Comparison of ENCODE assay signal across 21 cellular contexts in the genomic region with DNA sequence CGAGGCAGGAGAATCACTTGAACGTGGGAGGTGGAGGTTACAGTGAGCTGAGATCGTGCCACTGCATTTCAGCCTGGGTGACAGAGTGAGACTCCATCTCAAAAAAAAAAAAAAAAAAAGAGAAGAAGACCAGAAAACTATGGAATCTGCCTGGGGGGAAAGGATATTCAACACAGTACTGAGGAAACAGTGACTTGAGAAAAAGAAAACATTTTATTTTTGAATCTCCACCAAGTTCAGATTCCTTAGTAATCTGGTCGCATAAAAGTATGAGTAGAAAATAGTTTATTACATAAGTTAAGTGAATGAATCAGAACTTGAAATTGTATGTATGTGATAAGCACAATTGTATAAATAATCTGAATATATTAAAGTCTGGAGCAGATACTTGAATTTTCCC. TPM values are rescaled to one million over a fixed set of nuclear protein-coding genes. Genes with fewer than 3 reads are reported as not detected.
A peak's percentile ranks its signal among the peaks of the same experiment; 100 is the strongest.
DNase-seq lines count a peak whose midpoint lies in the region; TF ChIP-seq lines count a peak whose summit lies in the region.
"Had no signal": no experiment of that assay in that cellular context is flagged by ENCODE, and none has a peak within 500 bp of the region (broad histone marks: within the 10 kb centered on the region; RNA-seq: fewer than 3 reads in every experiment).

No MANE protein-coding gene starts in this region.

- no peak overlapping the region for H3K4me3 ChIP-seq in fibroblast of the aortic adventitia (ENCODE audit: low read depth, low read length)
- H3K4me3 ChIP-seq: A549, BLaER1 had no signal

- TF ChIP-seq CTCF in fibroblast of the aortic adventitia (IDR thresholded peaks at IDR 0.05; ENCODE audit: insufficient read depth, low read length), result no peak

- DNase-seq in EH (ENCODE audit: low read depth) (peak; percentile 60), amniotic stem cell (lab: John Stamatoyannopoulos, UW) (peak; percentile 40), fibroblast of the aortic adventitia (ENCODE audit: low read depth) (peak; percentile 51), OCI-M2 (lab: John Stamatoyannopoulos, UW; ENCODE audit: unreplicated experiment) (no peak), inferior parietal cortex (ENCODE audit: extremely low spot score) (no peak), Ammon's horn (ENCODE audit: low spot score) (no peak)
- DNase-seq: AML-193; BE2C; C1 segment of cervical spinal cord; CD4-positive, alpha-beta memory T cell; CD4-positive, CD25-positive, alpha-beta regulatory T cell; CD8-positive, alpha-beta memory T cell; COR-L47; DMS 273 treated with DMSO at 0.1 percent for 48 hours; DMS153; DMS53; DMS79; DND-41; GF-D8 had no signal

RNA-seq across cellular contexts. Expression of a gene that starts 13.0 kb away (rescaled TPM):
- total RNA-seq in fibroblast of the aortic adventitia (ENCODE audit: low replicate concordance), result 42.0 and 81.4 TPM in 2 replicates

RNA-seq across cellular contexts. Expression of a gene that starts 15.2 kb away (rescaled TPM):
- 17.1 and 23.0 TPM in 2 replicates for total RNA-seq in fibroblast of the aortic adventitia (ENCODE audit: low replicate concordance)

Comparison
In these comparisons a context has a peak if more than half of its experiments do, and no peak if none do; other contexts are left out.
1. DNase-seq: peak in EH (single experiment), amniotic stem cell (single experiment) and fibroblast of the aortic adventitia (single experiment); none in OCI-M2 (single experiment), inferior parietal cortex (single experiment) and Ammon's horn (single experiment).